In the genomic region with DNA sequence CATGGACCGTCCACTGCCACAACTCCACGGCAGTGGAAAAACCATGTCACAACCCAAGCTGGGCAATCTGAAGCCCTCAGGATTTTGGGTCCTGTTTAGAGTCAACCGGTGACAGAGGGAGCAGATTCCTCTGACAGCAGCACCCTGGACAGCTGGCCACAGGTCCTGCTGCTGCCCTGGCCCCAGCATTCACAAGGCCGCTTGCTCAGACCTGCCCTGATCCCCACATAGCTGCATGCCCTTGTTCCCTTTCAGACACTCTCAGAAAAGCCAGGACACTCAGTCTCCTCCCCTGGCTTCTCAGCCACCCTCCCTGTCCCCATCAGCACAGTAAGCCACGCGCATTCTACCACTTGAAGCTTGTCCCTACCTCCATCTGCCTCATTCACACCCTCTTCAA, we compare ENCODE assay signal across 13 cellular contexts. TPM values are rescaled to one million over a fixed set of nuclear protein-coding genes. Genes with fewer than 3 reads are reported as not detected.
A peak's percentile ranks its signal among the peaks of the same experiment; 100 is the strongest.
DNase-seq lines count a peak whose midpoint lies in the region; ATAC-seq and TF ChIP-seq lines count a peak whose summit lies in the region.
"Had no signal": no experiment of that assay in that cellular context is flagged by ENCODE, and none has a peak within 500 bp of the region (broad histone marks: within the 10 kb centered on the region; RNA-seq: fewer than 3 reads in every experiment).

No MANE protein-coding gene starts in this region.

- H3F3A ChIP-seq in SK-N-SH (replicated peaks; ENCODE audit: insufficient read depth) (no peaks in the 10 kb centered on the region), SU-DHL-6 (ENCODE audit: insufficient read depth) (no peaks in the 10 kb centered on the region)

- H4K20me1 ChIP-seq in SK-N-SH (ENCODE audit: insufficient read depth) (peaks cover 12% of the 10 kb centered on the region), SU-DHL-6 (ENCODE audit: low read depth, low read length) (no peaks in the 10 kb centered on the region)

- peak overlapping the region; percentile 97 for H3K4me2 ChIP-seq in SK-N-SH
- peak overlapping the region; percentile 90 for H3K4me2 ChIP-seq in SU-DHL-6 (ENCODE audit: low read depth, low read length, poor library complexity, severe bottlenecking)
- peak overlapping the region; percentile 92 for H3K4me2 ChIP-seq in skeletal muscle satellite cell (ENCODE audit: low read length)

- peak overlapping the region; percentile 89; the same call in 1 of the 2 replicates for H3K9ac ChIP-seq in SK-N-SH
- H3K9ac ChIP-seq in SU-DHL-6 (ENCODE audit: low read length) = 0 out of 2 replicates have a peak overlapping the region, but pooled peaks have one; percentile 93
- H3K9ac ChIP-seq in skeletal muscle satellite cell (ENCODE audit: low read depth, low read length) = peak overlapping the region; percentile 89

- POLR2A ChIA-PET in SK-N-SH (lab: Yijun Ruan, JAX) = interaction anchor here (1.0 kb wide), 1 partner anchor 1114 kb away, joined by 3 read pairs; no protein-coding TSS in a partner anchor

- H3K79me2 ChIP-seq in SK-N-SH (ENCODE audit: insufficient read depth) (peaks cover 40% of the 10 kb centered on the region), SU-DHL-6 (ENCODE audit: insufficient read depth, low read length) (peaks cover 19% of the 10 kb centered on the region)

- DNase-seq in SK-N-SH (no peak), fibroblast of mammary gland (ENCODE audit: low read depth) (no peak), GM19238 (ENCODE audit: insufficient read length, low spot score) (no peak), RKO (ENCODE audit: low spot score) (no peak), GF-D8 (lab: John Stamatoyannopoulos, UW) (no peak)
- DNase-seq: 8988T, amniotic stem cell, hypothalamus had no signal

- H3K9me2 ChIP-seq in SK-N-SH (no peaks in the 10 kb centered on the region), SU-DHL-6 (replicated peaks; ENCODE audit: insufficient read depth, low read length) (no peaks in the 10 kb centered on the region)

- H3K36me3 ChIP-seq in SK-N-SH (replicated peaks in 1 of 2; ENCODE audit: control insufficient read depth in 1 of 2, insufficient read depth in 2 of 2, low read length in 1 of 2) (peaks cover 10 to 45% of the 10 kb centered on the region in 2 experiments), SU-DHL-6 (ENCODE audit: low read length) (no peaks in the 10 kb centered on the region), skeletal muscle satellite cell (ENCODE audit: insufficient read depth, low read length) (peaks cover 44% of the 10 kb centered on the region)

- H2AFZ ChIP-seq in SK-N-SH (ENCODE audit: low read depth) (no peak overlapping the region), SU-DHL-6 (ENCODE audit: low read depth, low read length, severe bottlenecking) (no peak overlapping the region)

- no peak for TF ChIP-seq EP300 in SK-N-SH (IDR thresholded peaks at IDR 0.05; ENCODE audit: borderline replicate concordance in 1 of 2, low read depth in 1 of 2, low read length in 1 of 2)

- H3K4me1 ChIP-seq in SK-N-SH (ENCODE audit: control insufficient read depth in 1 of 2, insufficient read depth in 2 of 2, low read depth in 1 of 2, low read length in 1 of 2) (peaks cover 11 to 18% of the 10 kb centered on the region in 2 experiments; a peak in 2 of 4 replicates), skeletal muscle satellite cell (ENCODE audit: control insufficient read depth, insufficient read depth, low read length) (peaks cover 17% of the 10 kb centered on the region)

- no peak for ATAC-seq in SK-N-SH treated with all-trans-retinoic acid at 6 μM for 48 hours

- WGBS in SK-N-SH (ENCODE audit: low lambda C conversion rate) = 83% methylated on average over 5 of the region's 6 CpGs

- H3K27me3 ChIP-seq in SK-N-SH (ENCODE audit: insufficient read depth) = no peaks in the 10 kb centered on the region
- H3K27me3 ChIP-seq in SU-DHL-6 (ENCODE audit: low read length) = no peaks in the 10 kb centered on the region
- H3K27me3 ChIP-seq in skeletal muscle satellite cell (ENCODE audit: control insufficient read depth, insufficient read depth, low read length) = no peaks in the 10 kb centered on the region

- CTCF ChIA-PET in SK-N-SH (lab: Yijun Ruan, JAX) = interaction anchor here (3.9 kb wide), 1 partner anchor 74 kb away, joined by 20 read pairs; no protein-coding TSS in a partner anchor

- TF ChIP-seq CTCF in SK-N-SH (IDR thresholded peaks at IDR 0.05) (no peak), SU-DHL-6 (IDR thresholded peaks at IDR 0.05; ENCODE audit: insufficient read depth, low read length, poor library complexity, severe bottlenecking) (no peak), fibroblast of mammary gland (conservative IDR thresholded peaks at IDR 0.05; ENCODE audit: control insufficient read depth, insufficient read depth, low read depth, low read length) (no peak)

- no peak for TF ChIP-seq RAD21 in SK-N-SH (IDR thresholded peaks at IDR 0.05; ENCODE audit: low read length)

- no peaks in the 10 kb centered on the region for H3K9me3 ChIP-seq in SK-N-SH
- H3K9me3 ChIP-seq in SU-DHL-6 (ENCODE audit: insufficient read depth, low read length) = no peaks in the 10 kb centered on the region
- no peaks in the 10 kb centered on the region for H3K9me3 ChIP-seq in skeletal muscle satellite cell (replicated peaks; ENCODE audit: low read length)
- H3K9me3 ChIP-seq: thoracic aorta had no signal

- H3K27ac ChIP-seq in SK-N-SH (ENCODE audit: low read depth in 2 of 2, low read length in 1 of 2) (no peak overlapping the region), SU-DHL-6 (ENCODE audit: low read depth, low read length) (no peak overlapping the region)
- H3K27ac ChIP-seq: thoracic aorta had no signal

- H3K4me3 ChIP-seq in SK-N-SH (ENCODE audit: low read depth in 2 of 2, low read length in 1 of 2) (peak overlapping the region; percentile 81 to 99; a peak in 2 of 4 replicates), SU-DHL-6 (ENCODE audit: insufficient read depth, low read length, poor library complexity, severe bottlenecking) (no peak overlapping the region), fibroblast of mammary gland (ENCODE audit: control insufficient read depth, low read depth, low read length) (peak overlapping the region; percentile 85), skeletal muscle satellite cell (ENCODE audit: low read length) (peak overlapping the region; percentile 88)

TF ChIP-seq in SK-N-SH, 30 proteins besides CTCF, POLR2A, EP300 and RAD21 (continues in another document):
- TF ChIP-seq RCOR1 (IDR thresholded peaks at IDR 0.05; ENCODE audit: low read length) (no peak), CHD2 (IDR thresholded peaks at IDR 0.05; ENCODE audit: low read length, partially characterized antibody) (no peak), FOXM1 (IDR thresholded peaks at IDR 0.05; ENCODE audit: low read depth) (no peak), EZH2phosphoT487 (IDR thresholded peaks at IDR 0.05; ENCODE audit: borderline replicate concordance, low read depth) (no peak), FOXJ3 (CRISPR knock-in tag; IDR thresholded peaks at IDR 0.05) (no peak)
- TF ChIP-seq, protein P1, sequence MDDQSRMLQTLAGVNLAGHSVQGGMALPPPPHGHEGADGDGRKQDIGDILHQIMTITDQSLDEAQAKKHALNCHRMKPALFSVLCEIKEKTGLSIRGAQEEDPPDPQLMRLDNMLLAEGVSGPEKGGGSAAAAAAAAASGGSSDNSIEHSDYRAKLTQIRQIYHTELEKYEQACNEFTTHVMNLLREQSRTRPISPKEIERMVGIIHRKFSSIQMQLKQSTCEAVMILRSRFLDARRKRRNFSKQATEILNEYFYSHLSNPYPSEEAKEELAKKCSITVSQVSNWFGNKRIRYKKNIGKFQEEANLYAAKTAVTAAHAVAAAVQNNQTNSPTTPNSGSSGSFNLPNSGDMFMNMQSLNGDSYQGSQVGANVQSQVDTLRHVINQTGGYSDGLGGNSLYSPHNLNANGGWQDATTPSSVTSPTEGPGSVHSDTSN (IDR thresholded peaks at IDR 0.05) = no peak

TF ChIP-seq in SK-N-SH treated with all-trans-retinoic acid at 6 μM for 48 hours, 23 proteins besides CTCF, POLR2A, EP300 and RAD21 (continues in another document):
- TF ChIP-seq ZFP30 (CRISPR knock-in tag; IDR thresholded peaks at IDR 0.05) (no peak), OSR1 (CRISPR knock-in tag; IDR thresholded peaks at IDR 0.05) (no peak), ARNTL (CRISPR knock-in tag; IDR thresholded peaks at IDR 0.05; ENCODE audit: borderline replicate concordance, low read depth) (no peak), BACH2 (CRISPR knock-in tag; IDR thresholded peaks at IDR 0.05; ENCODE audit: borderline replicate concordance) (no peak), TOX (CRISPR knock-in tag; IDR thresholded peaks at IDR 0.05; ENCODE audit: borderline replicate concordance) (no peak), PPARA (CRISPR knock-in tag; IDR thresholded peaks at IDR 0.05; ENCODE audit: borderline replicate concordance) (no peak), ZNF8 (CRISPR knock-in tag; IDR thresholded peaks at IDR 0.05) (no peak), SNAI2 (CRISPR knock-in tag; IDR thresholded peaks at IDR 0.05) (no peak), TCF4 (CRISPR knock-in tag; IDR thresholded peaks at IDR 0.05; ENCODE audit: borderline replicate concordance) (no peak)
- TF ChIP-seq, protein P2, sequence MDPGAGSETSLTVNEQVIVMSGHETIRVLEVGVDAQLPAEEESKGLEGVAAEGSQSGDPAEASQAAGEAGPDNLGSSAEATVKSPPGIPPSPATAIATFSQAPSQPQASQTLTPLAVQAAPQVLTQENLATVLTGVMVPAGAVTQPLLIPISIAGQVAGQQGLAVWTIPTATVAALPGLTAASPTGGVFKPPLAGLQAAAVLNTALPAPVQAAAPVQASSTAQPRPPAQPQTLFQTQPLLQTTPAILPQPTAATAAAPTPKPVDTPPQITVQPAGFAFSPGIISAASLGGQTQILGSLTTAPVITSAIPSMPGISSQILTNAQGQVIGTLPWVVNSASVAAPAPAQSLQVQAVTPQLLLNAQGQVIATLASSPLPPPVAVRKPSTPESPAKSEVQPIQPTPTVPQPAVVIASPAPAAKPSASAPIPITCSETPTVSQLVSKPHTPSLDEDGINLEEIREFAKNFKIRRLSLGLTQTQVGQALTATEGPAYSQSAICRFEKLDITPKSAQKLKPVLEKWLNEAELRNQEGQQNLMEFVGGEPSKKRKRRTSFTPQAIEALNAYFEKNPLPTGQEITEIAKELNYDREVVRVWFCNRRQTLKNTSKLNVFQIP (CRISPR knock-in tag; IDR thresholded peaks at IDR 0.05; ENCODE audit: borderline replicate concordance, low read depth) = no peak

RNA-seq across cellular contexts. Expression of a gene that starts 1.6 kb away (rescaled TPM):
- polyA plus RNA-seq in SK-N-SH (2012; rRNA removed) = 511 and 717 TPM in 2 replicates
- polyA plus RNA-seq in SK-N-SH (2012; cell fraction: cytosol; rRNA removed) = 598 and 644 TPM in 2 replicates
- polyA plus RNA-seq in SK-N-SH (2012; cell fraction: nucleus; rRNA removed) = 162 and 319 TPM in 2 replicates
- total RNA-seq in skeletal muscle satellite cell (2012; rRNA removed) = 92.5 and 93.3 TPM in 2 replicates

RNA-seq across cellular contexts. Expression of a gene that starts 6.0 kb away (rescaled TPM):
- polyA plus RNA-seq in SK-N-SH (2012; rRNA removed) = not detected in 2 replicates
- not detected in 2 replicates for polyA plus RNA-seq in SK-N-SH (2012; cell fraction: cytosol; rRNA removed)
- not detected in 2 replicates for polyA plus RNA-seq in SK-N-SH (2012; cell fraction: nucleus; rRNA removed)
- not detected in 2 replicates for total RNA-seq in skeletal muscle satellite cell (2012; rRNA removed)
- total RNA-seq: LHCN-M2, thoracic aorta had no signal
